27 cellular contexts compared by ENCODE assay signal in genomic region chr7:115980175-115980574, GRCh38. TPM values are rescaled to one million over a fixed set of nuclear protein-coding genes. Genes with fewer than 3 reads are reported as not detected.
"Had no signal": no experiment of that assay in that cellular context is flagged by ENCODE, and none has a peak within 500 bp of the region (broad histone marks: within the 10 kb centered on the region; RNA-seq: fewer than 3 reads in every experiment).

No MANE protein-coding gene starts in this region.

- ATAC-seq: activated naive CD4-positive, alpha-beta T cell treated with anti-CD3 and anti-CD28 coated beads, Interleukin-2, amount 50 U/mL, for 72 hours; activated naive CD8-positive, alpha-beta T cell treated with anti-CD3 and anti-CD28 coated beads, Interleukin-2, amount 50 U/mL, for 24 hours; activated T-cell treated with anti-CD3 and anti-CD28 coated beads, Interleukin-2, amount 50 U/mL, for 4 hours; K562; Panc1; Right ventricle myocardium inferior; SK-N-SH treated with all-trans-retinoic acid at 6 μM for 48 hours had no signal

- H3K36me3 ChIP-seq: SJSA1 had no signal

- DNase-seq: activated CD4-positive, alpha-beta memory T cell treated with anti-CD3 and anti-CD28 coated beads for 36 hours; activated CD4-positive, alpha-beta T cell treated with anti-CD3 and anti-CD28 coated beads, Interleukin-2, amount 10 ng/mL, durations not matched to agents 7 days and 5 days; activated CD4-positive, CD25-positive, alpha-beta regulatory T cell; activated CD8-positive, alpha-beta memory T cell treated with anti-CD3 and anti-CD28 coated beads for 24 hours; activated effector memory CD4-positive, alpha-beta T cell treated with anti-CD3 and anti-CD28 coated beads, Interleukin-2, amount 50 U/mL, for 16 hours; activated naive CD4-positive, alpha-beta T cell treated with Interleukin-2 at 50 U/mL for 16 hours; activated naive CD8-positive, alpha-beta T cell treated with anti-CD3 and anti-CD28 coated beads, Interleukin-2, amount 50 U/mL, for 24 hours; activated T-cell treated with anti-CD3 and anti-CD28 coated beads, Interleukin-2, amount 50 U/mL, for 4 hours; amygdala; Karpas-422; MM.1S; NCI-H1092 treated with DMSO at 0.1 percent for 48 hours; NCI-H1436; NCI-H1694 treated with DMSO at 0.1 percent for 48 hours; NCI-H2029 treated with DMSO at 0.1 percent for 48 hours; NCI-H345; NCI-H510A; NCI-H526 treated with DMSO at 0.1 percent for 48 hours; NCI-H82; RPMI8226 had no signal

- H3K4me1 ChIP-seq: SJSA1 had no signal

- H3K27ac ChIP-seq: SJSA1, VCaP had no signal

- H3K4me3 ChIP-seq: K562, SJSA1 had no signal

- H3K27me3 ChIP-seq: SJSA1 had no signal

- H3K9me3 ChIP-seq: SJSA1 had no signal

RNA-seq across cellular contexts. Expression of gene TFEC, which starts 50.4 kb away (rescaled TPM):
- total RNA-seq: activated CD4-positive, alpha-beta memory T cell treated with anti-CD3 and anti-CD28 coated beads for 36 hours; activated naive CD4-positive, alpha-beta T cell treated with anti-CD3 and anti-CD28 coated beads, Interleukin-2, amount 50 U/mL, for 72 hours; K562; SJSA1 had no signal
